9 cellular contexts compared by ENCODE assay signal in genomic region chr7:44979481-44980392, GRCh38. TPM values are rescaled to one million over a fixed set of nuclear protein-coding genes. Genes with fewer than 3 reads are reported as not detected.
DNase-seq lines count a peak whose midpoint lies in the region; ATAC-seq and TF ChIP-seq lines count a peak whose summit lies in the region.
"Had no signal": no experiment of that assay in that cellular context is flagged by ENCODE, and none has a peak within 500 bp of the region (broad histone marks: within the 10 kb centered on the region; RNA-seq: fewer than 3 reads in every experiment).

No MANE protein-coding gene starts in this region.

- peak overlapping the region; percentile 96 to 100 for H3K4me3 Mint-ChIP-seq in stimulated activated naive CD8-positive, alpha-beta T cell treated with anti-CD3 and anti-CD28 coated beads, Interleukin-15, amount 100 ng/mL, for 72 hours

- H3K4me1 ChIP-seq in BE2C (peaks cover 6% of the 10 kb centered on the region), breast epithelium (no peaks in the 10 kb centered on the region)

- no peak overlapping the region for H3K4me3 ChIP-seq in epithelial cell of esophagus (ENCODE audit: low read length)
- no peak overlapping the region for H3K4me3 ChIP-seq in BE2C (ENCODE audit: low read depth, low read length)
- no peak overlapping the region for H3K4me3 ChIP-seq in breast epithelium

- no peaks in the 10 kb centered on the region for H3K27me3 ChIP-seq in BE2C
- no peaks in the 10 kb centered on the region for H3K27me3 ChIP-seq in breast epithelium

- H3K9me3 Mint-ChIP-seq in stimulated activated naive CD8-positive, alpha-beta T cell treated with anti-CD3 and anti-CD28 coated beads, Interleukin-15, amount 100 ng/mL, for 72 hours, result no peaks in the 10 kb centered on the region

- ATAC-seq in stimulated activated naive CD8-positive, alpha-beta T cell treated with anti-CD3 and anti-CD28 coated beads, Interleukin-15, amount 100 ng/mL, for 72 hours, result peak; percentile 1

- intact Hi-C loops in breast epithelium (cut with DNase I; ENCODE audit: low total_unique reads), result loop anchor here (10.0 kb wide), 1 partner anchor 385 kb away; no protein-coding TSS in a partner anchor

- peaks cover 94% of the 10 kb centered on the region for H3K4me1 Mint-ChIP-seq in stimulated activated naive CD8-positive, alpha-beta T cell treated with anti-CD3 and anti-CD28 coated beads, Interleukin-15, amount 100 ng/mL, for 72 hours

- H3K36me3 ChIP-seq in KOPT-K1 (ENCODE audit: insufficient read depth, low read length), result peaks cover 67% of the 10 kb centered on the region
- H3K36me3 ChIP-seq in BE2C, result peaks cover 42% of the 10 kb centered on the region
- H3K36me3 ChIP-seq in breast epithelium, result peaks cover 18% of the 10 kb centered on the region

- peak overlapping the region; percentile 100 for H3K27ac Mint-ChIP-seq in stimulated activated naive CD8-positive, alpha-beta T cell treated with anti-CD3 and anti-CD28 coated beads, Interleukin-15, amount 100 ng/mL, for 72 hours

- no peak for TF ChIP-seq POLR2A in breast epithelium (IDR thresholded peaks at IDR 0.05)

- H3K27ac ChIP-seq in KOPT-K1 (ENCODE audit: low read depth, low read length, poor library complexity, severe bottlenecking), result peak overlapping the region; percentile 99
- peak overlapping the region in 1 of 2 donors; percentile 71 for H3K27ac ChIP-seq in breast epithelium
- H3K27ac ChIP-seq: C4-2B had no signal

- DNase-seq in activated CD4-positive, alpha-beta T cell treated with anti-CD3 and anti-CD28 coated beads, Interleukin-2, amount 50 U/mL, for 48 hours, result peak; percentile 28 to 46
- no peak for DNase-seq in activated CD4-positive, alpha-beta T cell treated with anti-CD3 and anti-CD28 coated beads, Interleukin-2, amount 50 U/mL, for 1 hour
- DNase-seq in epithelial cell of esophagus (ENCODE audit: low read depth) (peak; percentile 52), BE2C (no peak), NCI-H345 treated with DMSO at 0.1 percent for 48 hours (lab: John Stamatoyannopoulos, UW; ENCODE audit: unreplicated experiment) (no peak), breast epithelium (ENCODE audit: low spot score in 2 of 2) (no peak)
- DNase-seq in stimulated activated naive CD8-positive, alpha-beta T cell treated with anti-CD3 and anti-CD28 coated beads, Interleukin-15, amount 100 ng/mL, for 72 hours, result peak in 1 of 2 donors; percentile 72

- TF ChIP-seq CTCF in epithelial cell of esophagus (IDR thresholded peaks at IDR 0.05; ENCODE audit: insufficient read depth, low read depth, low read length, missing control alignments) (no peak), BE2C (IDR thresholded peaks at IDR 0.05; ENCODE audit: low read depth, low read length) (no peak), breast epithelium (IDR thresholded peaks at IDR 0.05) (no peak)

- H3K9me3 ChIP-seq in KOPT-K1 (ENCODE audit: insufficient read depth, low read length, poor library complexity, severe bottlenecking) (no peaks in the 10 kb centered on the region), BE2C (no peaks in the 10 kb centered on the region), breast epithelium (no peaks in the 10 kb centered on the region)

- no peaks in the 10 kb centered on the region for H3K27me3 Mint-ChIP-seq in stimulated activated naive CD8-positive, alpha-beta T cell treated with anti-CD3 and anti-CD28 coated beads, Interleukin-15, amount 100 ng/mL, for 72 hours

RNA-seq across cellular contexts. Expression of gene MYO1G, which starts 0.9 kb away (rescaled TPM):
- not detected for polyA plus RNA-seq in BE2C (2012; ENCODE audit: insufficient read depth, insufficient read length, low read depth)
- total RNA-seq in breast epithelium, result 1 to 10 TPM; 2.0 to 2.9 (median 2.2) TPM

RNA-seq across cellular contexts. Expression of gene CCM2, which starts 20.3 kb away (rescaled TPM):
- polyA plus RNA-seq in BE2C (2012; ENCODE audit: insufficient read depth, insufficient read length, low read depth), result 42.7 TPM
- 10 to 100 TPM; 32.3 to 45.3 (median 35.4) TPM for total RNA-seq in breast epithelium

Comparison
In these comparisons a context has a peak if more than half of its experiments do, and no peak if none do; other contexts are left out.
1. DNase-seq: peak in activated CD4-positive, alpha-beta T cell treated with anti-CD3 and anti-CD28 coated beads, Interleukin-2, amount 50 U/mL, for 48 hours (2 of 2) and epithelial cell of esophagus (single experiment); none in activated CD4-positive, alpha-beta T cell treated with anti-CD3 and anti-CD28 coated beads, Interleukin-2, amount 50 U/mL, for 1 hour (single experiment), BE2C (single experiment), NCI-H345 treated with DMSO at 0.1 percent for 48 hours (single experiment) and breast epithelium (0 of 2).